ENCODE assay signal across 1 cellular context in genomic region chr19:15450528-15450890, GRCh38.
TF ChIP-seq lines count a peak whose summit lies in the region.

No MANE protein-coding gene starts in this region.

TF ChIP-seq in HepG2, 621 proteins besides CTCF, POLR2A, EP300 and RAD21:
- 0 out of 2 replicates have a peak, but pooled peaks have one; percentile 49 for TF ChIP-seq EHMT2 (IDR thresholded peaks at IDR 0.05; ENCODE audit: borderline replicate concordance, low read depth, low read length)
- TF ChIP-seq ZNF275 (CRISPR knock-in tag; IDR thresholded peaks at IDR 0.05; ENCODE audit: borderline replicate concordance): no peak
